Comparison of ENCODE assay signal across 23 cellular contexts in the genomic region with DNA sequence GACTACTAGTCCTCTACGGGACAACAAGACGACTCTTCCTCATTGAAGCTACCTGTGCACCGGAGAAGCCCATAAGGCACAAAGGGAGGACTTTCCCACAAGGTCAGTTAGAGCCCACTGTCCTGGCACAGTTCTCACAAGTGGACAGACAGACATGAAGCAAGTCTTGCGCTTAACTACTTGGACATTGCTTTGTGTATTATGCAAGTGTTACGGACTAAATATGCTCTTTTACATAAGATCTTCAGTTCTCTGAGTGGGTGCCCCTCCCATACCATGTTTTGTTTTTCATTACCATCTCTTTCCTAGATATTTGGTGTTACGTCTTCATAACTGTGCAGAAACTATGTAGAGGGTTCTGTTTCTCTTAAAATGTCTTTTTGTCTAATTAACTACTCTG. TPM values are rescaled to one million over a fixed set of nuclear protein-coding genes. Genes with fewer than 3 reads are reported as not detected.
"Had no signal": no experiment of that assay in that cellular context is flagged by ENCODE, and none has a peak within 500 bp of the region (broad histone marks: within the 10 kb centered on the region; RNA-seq: fewer than 3 reads in every experiment).

No MANE protein-coding gene starts in this region.

- H3K4me3 Mint-ChIP-seq: central memory CD8-positive, alpha-beta T cell had no signal

- H3K27me3 Mint-ChIP-seq: central memory CD8-positive, alpha-beta T cell had no signal

- DNase-seq: activated CD4-positive, alpha-beta T cell treated with anti-CD3 and anti-CD28 coated beads for 1 hour; activated CD4-positive, alpha-beta T cell treated with anti-CD3 and anti-CD28 coated beads, Interleukin-2, amount 50 U/mL, for 48 hours; activated gamma-delta T cell; aorta; effector CD4-positive, alpha-beta T cell; esophagus squamous epithelium; heart right ventricle; kidney glomerular epithelial cell; left ventricle myocardium superior; occipital lobe; stimulated activated CD4-positive, alpha-beta T cell treated with anti-CD3 and anti-CD28 coated beads, Interleukin-2, amount 100 ng/mL, for 24 hours; stimulated activated naive CD8-positive, alpha-beta T cell treated with anti-CD3 and anti-CD28 coated beads, Interleukin-15, Interleukin-2, amounts not matched to agents 100 U/mL and 50 U/mL, for 24 hours; SW 1271; T-helper 2 cell; WERI-Rb-1 had no signal

- ATAC-seq: left ventricle myocardium superior; stimulated activated naive CD8-positive, alpha-beta T cell treated with anti-CD3 and anti-CD28 coated beads, Interleukin-15, Interleukin-2, amounts not matched to agents 100 U/mL and 50 U/mL, for 24 hours had no signal

- H3K4me1 ChIP-seq: esophagus squamous epithelium, prostate gland, right atrium auricular region, tibial nerve had no signal

- H3K9me3 Mint-ChIP-seq: central memory CD8-positive, alpha-beta T cell had no signal

- H3K9me3 ChIP-seq: esophagus squamous epithelium, heart right ventricle, prostate gland, right atrium auricular region, tibial nerve had no signal

- H3K27me3 ChIP-seq: esophagus squamous epithelium, heart right ventricle, right atrium auricular region, tibial nerve had no signal

- H3K4me3 ChIP-seq: coronary artery, esophagus squamous epithelium, heart right ventricle, prostate gland, right atrium auricular region, tibial nerve had no signal

- H3K27ac ChIP-seq: coronary artery, esophagus squamous epithelium, heart right ventricle, prostate gland, right atrium auricular region, tibial nerve, WERI-Rb-1 had no signal

RNA-seq across cellular contexts. Expression of a gene that starts 18.1 kb away (rescaled TPM):
- total RNA-seq: aorta, endothelial cell of umbilical vein, esophagus squamous epithelium, heart right ventricle, left ventricle myocardium superior, occipital lobe, prostate gland, right atrium auricular region, skeletal muscle tissue, tibial nerve had no signal
- polyA plus RNA-seq: endothelial cell of umbilical vein, heart right ventricle, neural cell had no signal
